12 cellular contexts compared by ENCODE assay signal in genomic region chr22:25267567-25267966, GRCh38. TPM values are rescaled to one million over a fixed set of nuclear protein-coding genes. Genes with fewer than 3 reads are reported as not detected.
DNase-seq lines count a peak whose midpoint lies in the region; ATAC-seq, FAIRE-seq and TF ChIP-seq lines count a peak whose summit lies in the region.
"Not testable (repeated sequence)": the region's sequence is repeated elsewhere in the genome, so short reads cannot be mapped to it uniquely, and the experiment has no call there.
"Had no signal": no experiment of that assay in that cellular context is flagged by ENCODE, and none has a peak within 500 bp of the region (broad histone marks: within the 10 kb centered on the region; RNA-seq: fewer than 3 reads in every experiment).

No MANE protein-coding gene starts in this region.

- H3K4me2 ChIP-seq in BLaER1: peak overlapping the region; percentile 17
- peak overlapping the region; percentile 17; the same call in 1 of the 2 replicates for H3K4me2 ChIP-seq in MM.1S (ENCODE audit: low read depth, low read length)

- not testable (repeated sequence) for H3K27me3 Mint-ChIP-seq in activated B cell treated with CpG ODN at 0.5 μM for 24 hours

- POLR2A ChIA-PET in activated B cell treated with CpG ODN at 0.5 μM for 24 hours (lab: Charles Lee): not testable (repeated sequence)

- peak; percentile 42 for FAIRE-seq in GM18507 (lab: Jason Lieb, UNC)

- H3K27me3 ChIP-seq in BLaER1; MM.1S (replicated peaks; ENCODE audit: insufficient read depth, low read length): not testable (repeated sequence)

- not testable (repeated sequence) for H3K36me3 ChIP-seq in BLaER1; MM.1S (replicated peaks; ENCODE audit: insufficient read depth, low read length)

- not testable (repeated sequence) for H3K27ac Mint-ChIP-seq in activated B cell treated with CpG ODN at 0.5 μM for 24 hours

- H3K27ac ChIP-seq in BLaER1: not testable (repeated sequence)
- H3K27ac ChIP-seq in MM.1S (ENCODE audit: low read length): peak overlapping the region; percentile 15; the same call in 1 of the 2 replicates

- H3K9me3 Mint-ChIP-seq in activated B cell treated with CpG ODN at 0.5 μM for 24 hours: not testable (repeated sequence)

- not testable (repeated sequence) for H4K20me1 ChIP-seq in BLaER1; MM.1S (ENCODE audit: insufficient read depth, low read length)

- H3K36me3 Mint-ChIP-seq in activated B cell treated with CpG ODN at 0.5 μM for 24 hours (ENCODE audit: low read depth): not testable (repeated sequence)

- not testable (repeated sequence) for H3K4me3 ChIP-seq in BLaER1; MM.1S (ENCODE audit: low read length)

- not testable (repeated sequence) for H3K4me3 Mint-ChIP-seq in activated B cell treated with CpG ODN at 0.5 μM for 24 hours

- H3K9ac ChIP-seq in BLaER1; MM.1S (ENCODE audit: low read length): not testable (repeated sequence)

- TF ChIP-seq CTCF in MM.1S (IDR thresholded peaks at IDR 0.05; ENCODE audit: low read length); activated B cell treated with CpG ODN at 0.5 μM for 24 hours (IDR thresholded peaks at IDR 0.05): not testable (repeated sequence)

- peak; percentile 18 for ATAC-seq in activated B cell treated with CpG ODN at 0.5 μM for 24 hours (ENCODE audit: low read depth)

- not testable (repeated sequence) for H2AFZ ChIP-seq in MM.1S (ENCODE audit: low read length)

- not testable (repeated sequence) for DNase-seq in GM18507 (ENCODE audit: extremely low spot score, insufficient read length, low read depth); activated B cell treated with CpG ODN at 0.5 μM for 24 hours
- DNase-seq in MM.1S (peak; percentile 66), NCI-H526 (lab: John Stamatoyannopoulos, UW) (peak; percentile 23 to 57)

- intact Hi-C loops in activated B cell treated with CpG ODN at 0.5 μM for 24 hours (cut with micrococcal nuclease): not testable (repeated sequence)

- H3F3A ChIP-seq in MM.1S (ENCODE audit: insufficient read depth, low read length): not testable (repeated sequence)

- H3K9me2 ChIP-seq in MM.1S (replicated peaks; ENCODE audit: insufficient read depth, low read length): not testable (repeated sequence)

- H3K9me3 ChIP-seq in BLaER1; MM.1S (replicated peaks; ENCODE audit: insufficient read depth, low read length): not testable (repeated sequence)

- peaks cover 13% of the 10 kb centered on the region; the same call in 1 of the 2 replicates for H3K4me1 ChIP-seq in BLaER1
- H3K4me1 ChIP-seq in MM.1S (ENCODE audit: low read length): not testable (repeated sequence)

- H3K4me1 Mint-ChIP-seq in activated B cell treated with CpG ODN at 0.5 μM for 24 hours: not testable (repeated sequence)

- CTCF ChIA-PET in activated B cell treated with CpG ODN at 0.5 μM for 24 hours (lab: Charles Lee): not testable (repeated sequence)

- H3K79me2 ChIP-seq in MM.1S (ENCODE audit: low read length): not testable (repeated sequence)

RNA-seq across cellular contexts. Expression of gene CRYBB2, which starts 48.1 kb away (rescaled TPM):
- not detected in 2 replicates for total RNA-seq in activated B cell treated with CpG ODN at 0.5 μM for 24 hours
- total RNA-seq: A673; CD4-positive, alpha-beta memory T cell; CD4-positive, CD25-positive, alpha-beta regulatory T cell; CD8-positive, alpha-beta memory T cell; Daoy; G401; GM12878 had no signal
